In the genomic region with DNA sequence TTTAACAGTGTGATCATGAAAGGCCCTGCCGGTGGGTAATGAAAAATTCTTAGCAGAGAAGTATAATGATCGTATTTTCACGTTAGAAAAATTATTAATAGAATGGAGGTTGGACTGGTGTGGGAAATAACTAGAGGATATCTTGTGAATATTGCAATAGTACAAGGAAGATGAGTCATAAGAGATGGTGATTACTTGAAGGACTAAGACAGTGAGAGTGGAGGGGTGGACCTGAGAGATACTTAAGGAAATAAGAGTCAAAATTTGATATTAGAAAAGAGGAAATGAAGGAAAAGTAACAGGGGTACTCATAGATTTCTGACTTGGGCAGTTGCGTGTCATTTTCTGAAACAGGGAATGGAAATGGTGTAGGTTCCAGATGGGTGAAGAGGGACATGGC, we compare ENCODE assay signal across 11 cellular contexts. TPM values are rescaled to one million over a fixed set of nuclear protein-coding genes. Genes with fewer than 3 reads are reported as not detected.
A peak's percentile ranks its signal among the peaks of the same experiment; 100 is the strongest.
DNase-seq lines count a peak whose midpoint lies in the region; ATAC-seq and TF ChIP-seq lines count a peak whose summit lies in the region.
"Had no signal": no experiment of that assay in that cellular context is flagged by ENCODE, and none has a peak within 500 bp of the region (broad histone marks: within the 10 kb centered on the region; RNA-seq: fewer than 3 reads in every experiment).

No MANE protein-coding gene starts in this region.

- H3K27me3 Mint-ChIP-seq in activated naive CD8-positive, alpha-beta T cell: no peaks in the 10 kb centered on the region

- H3K4me3 ChIP-seq in AG10803 (ENCODE audit: low read length) (no peak overlapping the region), iPS-18c (ENCODE audit: insufficient read depth, low read depth, low read length) (peak overlapping the region; percentile 92; the same call in 1 of the 2 replicates), psoas muscle (no peak overlapping the region)

- WGBS in psoas muscle, 3 donors: 82 to 87% (median 85%) methylated on average over 4 of the region's 4 CpGs

- TF ChIP-seq CTCF in AG10803 (conservative IDR thresholded peaks at IDR 0.05; ENCODE audit: low read length) (no peak), psoas muscle (IDR thresholded peaks at IDR 0.05) (no peak)

- H3K9me3 Mint-ChIP-seq in activated naive CD8-positive, alpha-beta T cell (ENCODE audit: low read depth): no peaks in the 10 kb centered on the region

- H3K27me3 ChIP-seq in psoas muscle (ENCODE audit: insufficient read depth in 3 of 3, low read length in 2 of 3): no peaks in the 10 kb centered on the region
- H3K27me3 ChIP-seq: stomach had no signal

- peaks cover 0 to 5% of the 10 kb centered on the region in 2 donors for H3K36me3 ChIP-seq in psoas muscle (ENCODE audit: insufficient read depth in 1 of 2, low read depth in 1 of 2)
- H3K36me3 ChIP-seq: stomach had no signal

- DNase-seq in AG10803 (ENCODE audit: low read depth) (peak; percentile 35), HPDE6-E6E7 (ENCODE audit: extremely low spot score) (peak; percentile 10), psoas muscle (no peak), HuH-7.5 (ENCODE audit: low spot score) (no peak), UCSD-AML1 (lab: John Stamatoyannopoulos, UW; ENCODE audit: unreplicated experiment) (no peak)
- no peak for DNase-seq in activated CD4-positive, CD25-positive, alpha-beta regulatory T cell (lab: John Stamatoyannopoulos, UW)
- DNase-seq: NCI-H187, stomach had no signal

- H3K9me3 ChIP-seq in iPS-18c (ENCODE audit: control insufficient read depth, insufficient read depth, low read length): no peaks in the 10 kb centered on the region
- H3K9me3 ChIP-seq in psoas muscle: no peaks in the 10 kb centered on the region
- H3K9me3 ChIP-seq: stomach had no signal

- H3K36me3 Mint-ChIP-seq in activated naive CD8-positive, alpha-beta T cell: no peaks in the 10 kb centered on the region

- H3K27ac ChIP-seq in psoas muscle: no peak overlapping the region

- intact Hi-C loops in psoas muscle (cut with DNase I): loop anchor here (10.0 kb wide), 2 partner anchors 74 to 226 kb away; no protein-coding TSS in a partner anchor

- H3K4me1 Mint-ChIP-seq in activated naive CD8-positive, alpha-beta T cell (ENCODE audit: low read depth): peaks cover 61% of the 10 kb centered on the region

- peaks cover 9% of the 10 kb centered on the region for H3K4me1 ChIP-seq in psoas muscle

- peak overlapping the region; percentile 94 for H3K27ac Mint-ChIP-seq in activated naive CD8-positive, alpha-beta T cell

- H3K4me3 Mint-ChIP-seq in activated naive CD8-positive, alpha-beta T cell: peak overlapping the region; percentile 98

- ATAC-seq in psoas muscle: no peak
- ATAC-seq: sciatic nerve had no signal

RNA-seq across cellular contexts. Expression of gene USP53, which starts 1.8 kb away (rescaled TPM):
- total RNA-seq in psoas muscle: 10 to 100 TPM; 43.8 to 89.5 (median 57.3) TPM
- polyA plus RNA-seq in psoas muscle: 10 to 100 TPM in 2 of 3 donors, 1 to 10 TPM in 1; 6.0 to 54.5 (median 18.5) TPM

Comparison
In these comparisons a context has a peak if more than half of its experiments do, and no peak if none do; other contexts are left out.
1. DNase-seq: peak in AG10803 (single experiment) and HPDE6-E6E7 (single experiment); none in psoas muscle (0 of 2), activated CD4-positive, CD25-positive, alpha-beta regulatory T cell (0 of 4), HuH-7.5 (single experiment) and UCSD-AML1 (single experiment).